Comparison of ENCODE assay signal across 10 cellular contexts in the genomic region with DNA sequence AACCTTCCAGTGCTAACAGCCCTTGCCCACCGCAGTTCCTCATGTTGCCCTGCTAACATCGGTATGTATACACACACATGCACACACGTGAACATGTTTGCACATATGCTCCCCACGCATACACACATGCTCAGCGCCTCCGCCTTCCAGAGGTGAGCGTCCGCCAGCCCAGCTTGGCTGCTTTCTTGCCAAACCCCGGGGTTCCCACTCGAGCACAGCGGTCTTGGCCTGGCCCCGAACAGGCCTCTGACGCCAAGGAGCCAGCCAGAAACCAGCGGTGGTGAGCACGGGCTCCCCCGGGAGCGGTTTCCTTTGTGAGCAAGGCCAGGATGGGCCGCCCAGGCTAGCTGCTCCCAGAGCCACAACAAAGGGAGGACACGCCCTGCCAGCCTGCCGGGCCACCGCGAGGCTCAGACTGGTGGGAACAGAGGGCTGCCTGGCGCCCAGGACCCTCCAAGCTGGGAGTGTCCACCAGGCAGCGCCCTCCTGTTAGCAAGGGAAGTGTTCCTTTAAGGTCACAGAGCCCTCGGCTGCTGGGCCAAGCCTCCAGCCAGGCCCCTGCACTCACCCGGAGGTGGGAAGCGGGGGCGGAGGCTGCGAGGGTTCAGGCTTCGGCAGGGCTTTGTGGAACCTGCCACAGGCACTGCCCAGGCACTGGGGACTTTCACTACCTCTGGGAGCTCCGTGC.
DNase-seq lines count a peak whose midpoint lies in the region; ATAC-seq and TF ChIP-seq lines count a peak whose summit lies in the region.
"Had no signal": no experiment of that assay in that cellular context is flagged by ENCODE, and none has a peak within 500 bp of the region (broad histone marks: within the 10 kb centered on the region; RNA-seq: fewer than 3 reads in every experiment).

No MANE protein-coding gene starts in this region.

- intact Hi-C loops in colonic mucosa (cut with DNase I): loop anchor here (5.0 to 10.0 kb wide), 3 partner anchors 70 to 360 kb away; a partner anchor contains a TSS

- H3K9me3 Mint-ChIP-seq in endodermal cell: no peaks in the 10 kb centered on the region
- H3K9me3 Mint-ChIP-seq: activated T-helper 17 cell treated with anti-CD3 and anti-CD28 coated beads, Interleukin-2, amount 50 U/mL, for 72 hours had no signal

- H3K27me3 Mint-ChIP-seq in endodermal cell (ENCODE audit: insufficient read depth): no peaks in the 10 kb centered on the region

- no peak for ATAC-seq in GM18519 (IDR thresholded peaks at IDR 0.05; ENCODE audit: low FRiP score, unreplicated experiment)
- ATAC-seq in GM18861 (IDR thresholded peaks at IDR 0.05; ENCODE audit: unreplicated experiment): no peak

- H3K36me3 ChIP-seq in endodermal cell (ENCODE audit: control insufficient read depth, insufficient read depth, low read length): no peaks in the 10 kb centered on the region
- no peaks in the 10 kb centered on the region for H3K36me3 ChIP-seq in colonic mucosa
- no peaks in the 10 kb centered on the region for H3K36me3 ChIP-seq in effector memory CD4-positive, alpha-beta T cell (ENCODE audit: control insufficient read depth, insufficient read depth, low read length)

- TF ChIP-seq CTCF in endodermal cell (conservative IDR thresholded peaks at IDR 0.05): no peak
- TF ChIP-seq CTCF in colonic mucosa (IDR thresholded peaks at IDR 0.05): no peak

- peak overlapping the region; percentile 91 for H3K27ac Mint-ChIP-seq in endodermal cell
- H3K27ac Mint-ChIP-seq: activated T-helper 17 cell treated with anti-CD3 and anti-CD28 coated beads, Interleukin-2, amount 50 U/mL, for 72 hours had no signal

- peak overlapping the region; percentile 70 for H3K27ac ChIP-seq in endodermal cell (ENCODE audit: low read depth, low read length)
- H3K27ac ChIP-seq in colonic mucosa: no peak overlapping the region
- no peak overlapping the region for H3K27ac ChIP-seq in effector memory CD4-positive, alpha-beta T cell (ENCODE audit: insufficient read depth, low read length, poor library complexity, severe bottlenecking)
- H3K27ac ChIP-seq: PC-9 had no signal

- H3K36me3 Mint-ChIP-seq in endodermal cell (ENCODE audit: low read depth): peaks cover 14% of the 10 kb centered on the region

- DNase-seq in AG20443 (ENCODE audit: low spot score) (peak; percentile 54), NCI-H2171 treated with DMSO at 0.1 percent for 48 hours (lab: John Stamatoyannopoulos, UW) (peak; percentile 73), endodermal cell (peak; percentile 92), myocyte (ENCODE audit: low read depth) (peak; percentile 55), colonic mucosa (no peak)
- no peak for DNase-seq in effector memory CD4-positive, alpha-beta T cell

- H3K4me1 Mint-ChIP-seq in endodermal cell: peaks cover 10% of the 10 kb centered on the region
- H3K4me1 Mint-ChIP-seq: activated T-helper 17 cell treated with anti-CD3 and anti-CD28 coated beads, Interleukin-2, amount 50 U/mL, for 72 hours had no signal

- H3K27me3 ChIP-seq in endodermal cell (ENCODE audit: control insufficient read depth, insufficient read depth, low read length, poor library complexity, severe bottlenecking) (no peaks in the 10 kb centered on the region), colonic mucosa (no peaks in the 10 kb centered on the region)
- H3K27me3 ChIP-seq in effector memory CD4-positive, alpha-beta T cell (replicated peaks; ENCODE audit: control insufficient read depth, insufficient read depth, low read length, poor library complexity, severe bottlenecking): no peaks in the 10 kb centered on the region

- H3K4me1 ChIP-seq in endodermal cell (ENCODE audit: control insufficient read depth, insufficient read depth, low read length) (peaks cover 3% of the 10 kb centered on the region), colonic mucosa (peaks cover 3% of the 10 kb centered on the region)
- H3K4me1 ChIP-seq in effector memory CD4-positive, alpha-beta T cell (ENCODE audit: control insufficient read depth, insufficient read depth, low read length, poor library complexity, severe bottlenecking): no peaks in the 10 kb centered on the region

- H3K9me3 ChIP-seq in endodermal cell (ENCODE audit: control insufficient read depth, low read length) (no peaks in the 10 kb centered on the region), colonic mucosa (no peaks in the 10 kb centered on the region)
- no peaks in the 10 kb centered on the region for H3K9me3 ChIP-seq in effector memory CD4-positive, alpha-beta T cell (ENCODE audit: control insufficient read depth, low read length)

- 63 to 69% methylated on average over 12 to 31 of the region's 31 CpGs for WGBS in endodermal cell (ENCODE audit: insufficient coverage in 1 of 2, insufficient read length in 1 of 2), 2 experiments

- H3K9ac ChIP-seq in endodermal cell (ENCODE audit: extremely low read depth, low read length, poor library complexity, severe bottlenecking) (no peak overlapping the region), colonic mucosa (ENCODE audit: low read depth in 2 of 2, low read length in 2 of 2) (no peak overlapping the region)

- no peak overlapping the region for H3K4me3 Mint-ChIP-seq in endodermal cell
- H3K4me3 Mint-ChIP-seq: activated T-helper 17 cell treated with anti-CD3 and anti-CD28 coated beads, Interleukin-2, amount 50 U/mL, for 72 hours had no signal

- no peak overlapping the region for H3K4me3 ChIP-seq in endodermal cell (ENCODE audit: low read length)
- H3K4me3 ChIP-seq in colonic mucosa: no peak overlapping the region
- no peak overlapping the region for H3K4me3 ChIP-seq in effector memory CD4-positive, alpha-beta T cell (ENCODE audit: insufficient read depth, low read depth, low read length, poor library complexity, severe bottlenecking)
- H3K4me3 ChIP-seq: PC-9 had no signal

Comparison
In these comparisons a context has a peak if more than half of its experiments do, and no peak if none do; other contexts are left out.
1. DNase-seq: peak in AG20443 (single experiment), NCI-H2171 treated with DMSO at 0.1 percent for 48 hours (single experiment), endodermal cell (single experiment) and myocyte (single experiment); none in colonic mucosa (single experiment) and effector memory CD4-positive, alpha-beta T cell (0 of 3).